Comparison of ENCODE assay signal across 1 cellular context in the genomic region with DNA sequence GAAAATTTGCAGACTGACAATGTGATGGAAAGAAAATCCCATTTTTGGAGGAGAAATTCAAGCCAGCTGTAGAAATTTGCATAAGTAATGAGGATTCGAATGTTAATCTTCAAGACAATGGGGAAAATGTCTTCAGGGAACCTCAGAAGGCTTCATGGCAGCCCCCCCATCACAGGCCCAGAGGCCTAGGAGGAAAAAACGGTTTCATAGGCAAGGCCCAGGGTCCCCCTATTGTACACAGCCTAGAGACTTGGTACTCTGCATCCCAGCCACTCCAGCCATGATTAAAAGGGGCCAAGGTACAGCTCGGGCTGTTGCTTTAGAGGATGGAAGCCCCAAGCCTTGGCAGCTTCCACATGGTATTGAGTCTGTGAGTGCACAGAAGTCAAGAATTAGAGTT.
TF ChIP-seq lines count a peak whose summit lies in the region.

No MANE protein-coding gene starts in this region.

TF ChIP-seq in HepG2, 621 proteins besides CTCF, POLR2A, EP300 and RAD21:
- TF ChIP-seq, protein P1, sequence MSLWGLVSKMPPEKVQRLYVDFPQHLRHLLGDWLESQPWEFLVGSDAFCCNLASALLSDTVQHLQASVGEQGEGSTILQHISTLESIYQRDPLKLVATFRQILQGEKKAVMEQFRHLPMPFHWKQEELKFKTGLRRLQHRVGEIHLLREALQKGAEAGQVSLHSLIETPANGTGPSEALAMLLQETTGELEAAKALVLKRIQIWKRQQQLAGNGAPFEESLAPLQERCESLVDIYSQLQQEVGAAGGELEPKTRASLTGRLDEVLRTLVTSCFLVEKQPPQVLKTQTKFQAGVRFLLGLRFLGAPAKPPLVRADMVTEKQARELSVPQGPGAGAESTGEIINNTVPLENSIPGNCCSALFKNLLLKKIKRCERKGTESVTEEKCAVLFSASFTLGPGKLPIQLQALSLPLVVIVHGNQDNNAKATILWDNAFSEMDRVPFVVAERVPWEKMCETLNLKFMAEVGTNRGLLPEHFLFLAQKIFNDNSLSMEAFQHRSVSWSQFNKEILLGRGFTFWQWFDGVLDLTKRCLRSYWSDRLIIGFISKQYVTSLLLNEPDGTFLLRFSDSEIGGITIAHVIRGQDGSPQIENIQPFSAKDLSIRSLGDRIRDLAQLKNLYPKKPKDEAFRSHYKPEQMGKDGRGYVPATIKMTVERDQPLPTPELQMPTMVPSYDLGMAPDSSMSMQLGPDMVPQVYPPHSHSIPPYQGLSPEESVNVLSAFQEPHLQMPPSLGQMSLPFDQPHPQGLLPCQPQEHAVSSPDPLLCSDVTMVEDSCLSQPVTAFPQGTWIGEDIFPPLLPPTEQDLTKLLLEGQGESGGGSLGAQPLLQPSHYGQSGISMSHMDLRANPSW (CRISPR knock-in tag; IDR thresholded peaks at IDR 0.05; ENCODE audit: borderline replicate concordance) = no peak
- TF ChIP-seq RFX5 (IDR thresholded peaks at IDR 0.05; ENCODE audit: low read depth, low read length) (no peak), ZNF441 (CRISPR knock-in tag; IDR thresholded peaks at IDR 0.05; ENCODE audit: borderline replicate concordance) (no peak), JUN (CRISPR knock-in tag; IDR thresholded peaks at IDR 0.05) (no peak), HMGA1 (CRISPR knock-in tag; conservative IDR thresholded peaks at IDR 0.05) (no peak), SATB2 (CRISPR knock-in tag; IDR thresholded peaks at IDR 0.05) (no peak), FOXA3 (CRISPR knock-in tag; IDR thresholded peaks at IDR 0.05) (no peak), NCOA5 (CRISPR knock-in tag; IDR thresholded peaks at IDR 0.05) (no peak), ZNF878 (CRISPR knock-in tag; IDR thresholded peaks at IDR 0.05) (no peak), ADNP (CRISPR knock-in tag; IDR thresholded peaks at IDR 0.05) (no peak)
- TF ChIP-seq, protein P2, sequence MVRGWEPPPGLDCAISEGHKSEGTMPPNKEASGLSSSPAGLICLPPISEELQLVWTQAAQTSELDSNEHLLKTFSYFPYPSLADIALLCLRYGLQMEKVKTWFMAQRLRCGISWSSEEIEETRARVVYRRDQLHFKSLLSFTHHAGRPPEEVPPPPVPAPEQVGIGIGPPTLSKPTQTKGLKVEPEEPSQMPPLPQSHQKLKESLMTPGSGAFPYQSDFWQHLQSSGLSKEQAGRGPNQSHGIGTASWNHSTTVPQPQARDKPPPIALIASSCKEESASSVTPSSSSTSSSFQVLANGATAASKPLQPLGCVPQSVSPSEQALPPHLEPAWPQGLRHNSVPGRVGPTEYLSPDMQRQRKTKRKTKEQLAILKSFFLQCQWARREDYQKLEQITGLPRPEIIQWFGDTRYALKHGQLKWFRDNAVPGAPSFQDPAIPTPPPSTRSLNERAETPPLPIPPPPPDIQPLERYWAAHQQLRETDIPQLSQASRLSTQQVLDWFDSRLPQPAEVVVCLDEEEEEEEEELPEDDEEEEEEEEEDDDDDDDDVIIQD (CRISPR knock-in tag; IDR thresholded peaks at IDR 0.05; ENCODE audit: low read depth) = no peak
